In genomic region chr3:129702934-129703712, GRCh38 we compare ENCODE assay signal across 28 cellular contexts.
DNase-seq lines count a peak whose midpoint lies in the region; ATAC-seq and TF ChIP-seq lines count a peak whose summit lies in the region.
"Had no signal": no experiment of that assay in that cellular context is flagged by ENCODE, and none has a peak within 500 bp of the region (broad histone marks: within the 10 kb centered on the region; RNA-seq: fewer than 3 reads in every experiment).

No MANE protein-coding gene starts in this region.

- H3K4me2 ChIP-seq in mammary epithelial cell (ENCODE audit: insufficient read depth, low read depth, low read length), result no peak overlapping the region

- POLR2A ChIA-PET in MCF 10A (lab: Yijun Ruan, JAX), result interaction anchor here (0.6 to 2.9 kb wide), 5 partner anchors 12 to 583 kb away, joined by 3 to 10 read pairs (median 3); no protein-coding TSS in a partner anchor

- no peak overlapping the region for H3K4me3 ChIP-seq in breast epithelium
- H3K4me3 ChIP-seq in mammary epithelial cell (replicated peaks in 1 of 3; ENCODE audit: insufficient read depth in 1 of 3, low read depth in 2 of 3, low read length in 3 of 3), result no peak overlapping the region
- H3K4me3 ChIP-seq in H7 (ENCODE audit: insufficient read depth, low read depth, low read length), result no peak overlapping the region
- H3K4me3 ChIP-seq: BLaER1 treated with 17β-estradiol and CSF1 and Interleukin-3, amounts not matched to agents 10 nM and 100 nM; GM12878; upper lobe of right lung had no signal

- no peaks in the 10 kb centered on the region for H3K36me3 ChIP-seq in breast epithelium
- H3K36me3 ChIP-seq in mammary epithelial cell (ENCODE audit: insufficient read depth, low read length), result peaks cover 4% of the 10 kb centered on the region
- H3K36me3 ChIP-seq in H7 (replicated peaks; ENCODE audit: control insufficient read depth, insufficient read depth, low read length), result no peaks in the 10 kb centered on the region
- H3K36me3 ChIP-seq: upper lobe of right lung, WERI-Rb-1 had no signal

- H3K4me1 Mint-ChIP-seq in MCF 10A (ENCODE audit: insufficient read depth, unreplicated experiment), result peaks cover 11% of the 10 kb centered on the region

- H3K36me3 Mint-ChIP-seq in MCF 10A (ENCODE audit: insufficient read depth, unreplicated experiment), result peaks cover 2% of the 10 kb centered on the region
- H3K36me3 Mint-ChIP-seq: activated CD4-positive, alpha-beta memory T cell treated with anti-CD3 and anti-CD28 coated beads for 36 hours had no signal

- H3K27ac ChIP-seq in breast epithelium, result no peak overlapping the region
- no peak overlapping the region for H3K27ac ChIP-seq in mammary epithelial cell (ENCODE audit: insufficient read depth, low read depth, low read length)
- H3K27ac ChIP-seq: BLaER1 treated with 17β-estradiol and CSF1 and Interleukin-3, amounts not matched to agents 10 nM and 100 nM; upper lobe of right lung; WERI-Rb-1 had no signal

- in situ Hi-C loops in mammary epithelial cell (cut with MboI; ENCODE audit: low sequenced_read_pairs in 2 of 2), result no loop called here

- H3K27me3 ChIP-seq in breast epithelium, result no peaks in the 10 kb centered on the region
- H3K27me3 ChIP-seq in mammary epithelial cell (ENCODE audit: insufficient read depth, low read length), result no peaks in the 10 kb centered on the region
- H3K27me3 ChIP-seq in H7 (ENCODE audit: control insufficient read depth, insufficient read depth, low read length), result no peaks in the 10 kb centered on the region
- H3K27me3 ChIP-seq: BLaER1 treated with 17β-estradiol and CSF1 and Interleukin-3, amounts not matched to agents 10 nM and 100 nM; upper lobe of right lung had no signal

- peak overlapping the region; percentile 8 for H3K27ac Mint-ChIP-seq in MCF 10A (ENCODE audit: low read depth, unreplicated experiment)
- H3K27ac Mint-ChIP-seq: activated CD4-positive, alpha-beta memory T cell treated with anti-CD3 and anti-CD28 coated beads for 36 hours; activated naive CD4-positive, alpha-beta T cell treated with anti-CD3 and anti-CD28 coated beads for 36 hours; effector memory CD8-positive, alpha-beta T cell; memory B cell; stimulated activated naive CD8-positive, alpha-beta T cell treated with anti-CD3 and anti-CD28 coated beads, Interleukin-15, Interleukin-2, amounts not matched to agents 100 ng/mL and 50 ng/mL, for 24 hours; T-helper 1 cell treated with Interleukin-12 subunit alpha and Interleukin-12 subunit beta and Interleukin-4 antibody, amounts not matched to agents 30 μg/mL and 1 μg/mL, for 36 hours had no signal

- DNase-seq in MCF 10A (ENCODE audit: unreplicated experiment), result no peak
- no peak for DNase-seq in breast epithelium (ENCODE audit: low spot score in 2 of 2)
- DNase-seq in mammary epithelial cell, result peak; percentile 47
- peak; percentile 64 for DNase-seq in kidney tubule cell (ENCODE audit: low spot score)
- no peak for DNase-seq in KG1 (lab: John Stamatoyannopoulos, UW)
- DNase-seq in H7, result no peak
- no peak for DNase-seq in germinal center (ENCODE audit: low spot score)
- DNase-seq: activated CD4-positive, alpha-beta memory T cell treated with anti-CD3 and anti-CD28 coated beads for 36 hours; activated naive CD4-positive, alpha-beta T cell treated with anti-CD3 and anti-CD28 coated beads for 36 hours; aorta; effector memory CD8-positive, alpha-beta T cell; hypothalamus; KBM-7; kidney; naive thymus-derived CD8-positive, alpha-beta T cell; NCI-H2081; NCI-H510A; posterior cingulate gyrus; SHP77 treated with DMSO at 0.1 percent for 48 hours; stimulated activated CD4-positive, alpha-beta T cell treated with anti-CD3 and anti-CD28 coated beads, Interleukin-2, amount 100 ng/mL, for 48 hours; upper lobe of right lung; WERI-Rb-1 had no signal

- no TSS peak for BruUV-seq in MCF 10A (replicated peaks; lab: Mats Ljungman, UMichigan)
- no TSS peak for BruUV-seq in mammary epithelial cell (replicated peaks; lab: Mats Ljungman, UMichigan)

- H3K9me3 Mint-ChIP-seq in MCF 10A (ENCODE audit: unreplicated experiment), result no peaks in the 10 kb centered on the region
- H3K9me3 Mint-ChIP-seq: activated CD4-positive, alpha-beta memory T cell treated with anti-CD3 and anti-CD28 coated beads for 36 hours; activated naive CD4-positive, alpha-beta T cell treated with anti-CD3 and anti-CD28 coated beads for 36 hours; effector memory CD8-positive, alpha-beta T cell; memory B cell had no signal

- CTCF ChIA-PET in MCF 10A (lab: Yijun Ruan, JAX), result interaction anchor here (0.9 to 1.5 kb wide), 2 partner anchors 53 to 121 kb away, joined by 3 to 4 read pairs; no protein-coding TSS in a partner anchor
- CTCF ChIA-PET in mammary epithelial cell (lab: Charles Lee; ENCODE audit: low non-redundant PET), result no interaction called here

- H2AFZ ChIP-seq in mammary epithelial cell (ENCODE audit: low read depth, low read length), result no peak overlapping the region

- H3K9me3 ChIP-seq in breast epithelium (no peaks in the 10 kb centered on the region), mammary epithelial cell (replicated peaks; ENCODE audit: insufficient read depth, low read length) (no peaks in the 10 kb centered on the region)
- H3K9me3 ChIP-seq: upper lobe of right lung had no signal

- H3K9ac ChIP-seq in mammary epithelial cell (ENCODE audit: insufficient read depth, low read length), result no peak overlapping the region
- H3K9ac ChIP-seq: BLaER1 treated with 17β-estradiol and CSF1 and Interleukin-3, amounts not matched to agents 10 nM and 100 nM had no signal

- no peak for TF ChIP-seq POLR2A in breast epithelium (IDR thresholded peaks at IDR 0.05)

- peaks cover 73% of the 10 kb centered on the region for H3K79me2 ChIP-seq in mammary epithelial cell (ENCODE audit: insufficient read depth, low read length)

- H3K4me1 ChIP-seq in breast epithelium, result no peaks in the 10 kb centered on the region
- H3K4me1 ChIP-seq in mammary epithelial cell (ENCODE audit: insufficient read depth, low read length), result no peaks in the 10 kb centered on the region
- H3K4me1 ChIP-seq: upper lobe of right lung had no signal

- H4K20me1 ChIP-seq in mammary epithelial cell (ENCODE audit: insufficient read depth, low read length), result no peaks in the 10 kb centered on the region

- ATAC-seq in HG03432 (IDR thresholded peaks at IDR 0.05; ENCODE audit: unreplicated experiment), result no peak
- ATAC-seq: effector memory CD8-positive, alpha-beta T cell; GM12878; naive thymus-derived CD8-positive, alpha-beta T cell; upper lobe of right lung had no signal

- 86% methylated on average over 9 of the region's 10 CpGs for whole genome bisulfite sequencing in mammary epithelial cell (ENCODE audit: low coverage, missing lambda C conversion rate)

- no peaks in the 10 kb centered on the region for H3K27me3 Mint-ChIP-seq in MCF 10A (ENCODE audit: insufficient read depth, unreplicated experiment)
- H3K27me3 Mint-ChIP-seq: activated CD4-positive, alpha-beta memory T cell treated with anti-CD3 and anti-CD28 coated beads for 36 hours; effector memory CD8-positive, alpha-beta T cell; memory B cell; naive thymus-derived CD8-positive, alpha-beta T cell; stimulated activated naive CD8-positive, alpha-beta T cell treated with anti-CD3 and anti-CD28 coated beads, Interleukin-15, Interleukin-2, amounts not matched to agents 100 ng/mL and 50 ng/mL, for 24 hours had no signal

- no peak overlapping the region for H3K4me3 Mint-ChIP-seq in MCF 10A (ENCODE audit: unreplicated experiment)
- H3K4me3 Mint-ChIP-seq: activated CD4-positive, alpha-beta memory T cell treated with anti-CD3 and anti-CD28 coated beads for 36 hours; activated naive CD4-positive, alpha-beta T cell treated with anti-CD3 and anti-CD28 coated beads for 36 hours; effector memory CD8-positive, alpha-beta T cell; memory B cell; naive thymus-derived CD8-positive, alpha-beta T cell; stimulated activated naive CD8-positive, alpha-beta T cell treated with anti-CD3 and anti-CD28 coated beads, Interleukin-15, Interleukin-2, amounts not matched to agents 100 ng/mL and 50 ng/mL, for 24 hours; T-helper 1 cell treated with Interleukin-12 subunit alpha and Interleukin-12 subunit beta and Interleukin-4 antibody, amounts not matched to agents 30 μg/mL and 1 μg/mL, for 36 hours had no signal

- intact Hi-C loops in MCF 10A (cut with micrococcal nuclease) (no loop called here), breast epithelium (cut with DNase I; ENCODE audit: low total_unique reads) (no loop called here), mammary epithelial cell (cut with micrococcal nuclease) (no loop called here)

- TF ChIP-seq CTCF in MCF 10A (IDR thresholded peaks at IDR 0.05; ENCODE audit: unreplicated experiment) (no peak), breast epithelium (IDR thresholded peaks at IDR 0.05) (no peak), mammary epithelial cell (conservative IDR thresholded peaks at IDR 0.05 in 1 of 2, IDR thresholded peaks at IDR 0.05 in 1 of 2; ENCODE audit: extremely low read depth in 1 of 2, insufficient read depth in 1 of 2, low read depth in 1 of 2, low read length in 2 of 2) (no peak)

- dilution Hi-C loops in mammary epithelial cell (cut with HindIII; ENCODE audit: low sequenced_read_pairs), result no loop called here

Comparison
In these comparisons a context has a peak if more than half of its experiments do, and no peak if none do; other contexts are left out.
1. DNase-seq: peak in mammary epithelial cell (single experiment) and kidney tubule cell (single experiment); none in MCF 10A (single experiment), breast epithelium (0 of 2), KG1 (single experiment), H7 (single experiment) and germinal center (single experiment).